8 cellular contexts compared by ENCODE assay signal in genomic region chr10:26486985-26487850, GRCh38. TPM values are rescaled to one million over a fixed set of nuclear protein-coding genes. Genes with fewer than 3 reads are reported as not detected.
DNase-seq lines count a peak whose midpoint lies in the region; ATAC-seq, FAIRE-seq and TF ChIP-seq lines count a peak whose summit lies in the region.

No MANE protein-coding gene starts in this region.

- ATAC-seq in GM19035 (IDR thresholded peaks at IDR 0.05; ENCODE audit: unreplicated experiment) (peak; percentile 84), HG03135 (IDR thresholded peaks at IDR 0.05; ENCODE audit: unreplicated experiment) (peak; percentile 74), activated B cell treated with CpG ODN at 0.5 μM for 24 hours (ENCODE audit: low read depth) (peak; percentile 82), omental fat pad (ENCODE audit: low FRiP score) (peak; percentile 82)

- intact Hi-C loops in activated B cell treated with CpG ODN at 0.5 μM for 24 hours (cut with micrococcal nuclease), result loop anchor here (1.0 kb wide), 3 partner anchors 30 to 49 kb away; partner anchors contain the start of gene APBB1IP

- H3K27ac Mint-ChIP-seq in activated B cell treated with CpG ODN at 0.5 μM for 24 hours, result peak overlapping the region; percentile 90

- H3K36me3 Mint-ChIP-seq in activated B cell treated with CpG ODN at 0.5 μM for 24 hours (ENCODE audit: low read depth), result peaks cover 25% of the 10 kb centered on the region

- no peak for TF ChIP-seq CTCF in activated B cell treated with CpG ODN at 0.5 μM for 24 hours (IDR thresholded peaks at IDR 0.05)
- TF ChIP-seq CTCF in omental fat pad (IDR thresholded peaks at IDR 0.05), result no peak

- peak; percentile 79 for FAIRE-seq in urothelium cell line (lab: Jason Lieb, UNC)

- DNase-seq in activated B cell treated with CpG ODN at 0.5 μM for 24 hours, result no peak
- peak; percentile 64 for DNase-seq in central memory CD4-positive, alpha-beta T cell
- no peak for DNase-seq in omental fat pad (ENCODE audit: low spot score)
- peak; percentile 76 for DNase-seq in urothelium cell line (ENCODE audit: low spot score)
- DNase-seq in HEK293T (ENCODE audit: extremely low spot score), result no peak
- DNase-seq in inferior parietal cortex (ENCODE audit: extremely low spot score), result no peak

- H3K4me1 Mint-ChIP-seq in activated B cell treated with CpG ODN at 0.5 μM for 24 hours, result peaks cover 66% of the 10 kb centered on the region

- H3K9me3 Mint-ChIP-seq in activated B cell treated with CpG ODN at 0.5 μM for 24 hours, result no peaks in the 10 kb centered on the region

- CTCF ChIA-PET in activated B cell treated with CpG ODN at 0.5 μM for 24 hours (lab: Charles Lee), result no interaction called here
- CTCF ChIA-PET in HEK293T (lab: Yijun Ruan, JAX), result interaction anchor here (0.7 kb wide), 2 partner anchors 17 to 21 kb away, joined by 3 read pairs; no protein-coding TSS in a partner anchor

- no peaks in the 10 kb centered on the region for H3K27me3 Mint-ChIP-seq in activated B cell treated with CpG ODN at 0.5 μM for 24 hours

- POLR2A ChIA-PET in activated B cell treated with CpG ODN at 0.5 μM for 24 hours (lab: Charles Lee), result interaction anchor here (0.6 to 2.7 kb wide), 6 partner anchors 11 to 303 kb away, joined by 3 to 13 read pairs (median 5); partner anchors contain the start of gene APBB1IP
- POLR2A ChIA-PET in HEK293T (lab: Yijun Ruan, JAX), result no interaction called here

- peak overlapping the region; percentile 59 for H3K4me3 Mint-ChIP-seq in activated B cell treated with CpG ODN at 0.5 μM for 24 hours

TF ChIP-seq in HEK293T, 16 proteins besides CTCF, POLR2A, EP300 and RAD21:
- no peak for TF ChIP-seq LEF1 (IDR thresholded peaks at IDR 0.05; ENCODE audit: borderline replicate concordance)
- no peak for TF ChIP-seq NFRKB (IDR thresholded peaks at IDR 0.05)
- no peak for TF ChIP-seq SP1 (IDR thresholded peaks at IDR 0.05)
- TF ChIP-seq ZNF384 (IDR thresholded peaks at IDR 0.05), result no peak
- no peak for TF ChIP-seq L3MBTL2 (conservative IDR thresholded peaks at IDR 0.05)
- TF ChIP-seq FOXM1 (IDR thresholded peaks at IDR 0.05; ENCODE audit: borderline replicate concordance), result no peak
- TF ChIP-seq ARNT (IDR thresholded peaks at IDR 0.05), result no peak
- TF ChIP-seq ELF4 (IDR thresholded peaks at IDR 0.05), result no peak
- TF ChIP-seq CTBP1 (IDR thresholded peaks at IDR 0.05; ENCODE audit: borderline replicate concordance), result no peak
- TF ChIP-seq FOXA1 (IDR thresholded peaks at IDR 0.05), result no peak
TF ChIP-seq in HEK293T: peak in this region for 0.

RNA-seq across cellular contexts. Expression of gene APBB1IP, which starts 49.1 kb away (rescaled TPM):
- total RNA-seq in activated B cell treated with CpG ODN at 0.5 μM for 24 hours, result 79.1 and 85.5 TPM in 2 replicates
- total RNA-seq in omental fat pad, result 10 to 100 TPM in 3 of 4 donors, 1 to 10 TPM in 1; 8.5 to 23.5 (median 20.5) TPM

Comparison
In these comparisons a context has a peak if more than half of its experiments do, and no peak if none do; other contexts are left out.
1. DNase-seq: peak in central memory CD4-positive, alpha-beta T cell (single experiment) and urothelium cell line (single experiment); none in activated B cell treated with CpG ODN at 0.5 μM for 24 hours (single experiment), omental fat pad (single experiment), HEK293T (single experiment) and inferior parietal cortex (single experiment).
2. Peak in every context shown above with its lines, with median percentiles within 50 percentile points of each other: ATAC-seq.